ENCODE assay signal across 9 cellular contexts in the genomic region with DNA sequence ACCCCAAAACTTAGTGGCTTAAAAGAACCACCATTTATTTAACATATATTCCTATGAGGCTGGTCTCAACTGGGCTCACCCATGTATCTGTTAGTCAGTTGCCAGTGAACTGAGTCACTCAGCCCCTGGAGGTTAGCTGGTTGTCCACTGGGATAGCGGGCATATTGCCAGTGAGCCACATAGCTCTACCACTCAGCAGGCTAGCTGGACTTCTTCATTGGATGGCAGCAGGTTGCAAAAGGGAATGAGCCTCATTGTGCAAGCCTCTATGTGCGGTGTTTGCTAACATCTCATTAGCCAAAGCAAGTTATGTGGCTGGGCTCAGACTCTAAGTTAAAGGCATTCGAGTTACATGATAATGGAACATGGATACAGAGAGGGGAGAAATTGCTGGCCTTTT.
DNase-seq lines count a peak whose midpoint lies in the region; ATAC-seq lines count a peak whose summit lies in the region.
"Had no signal": no experiment of that assay in that cellular context is flagged by ENCODE, and none has a peak within 500 bp of the region (broad histone marks: within the 10 kb centered on the region; RNA-seq: fewer than 3 reads in every experiment).

No MANE protein-coding gene starts in this region.

- no peak overlapping the region for H3K4me3 ChIP-seq in skeletal muscle cell (ENCODE audit: low read depth, low read length)

- DNase-seq in GM04504 (ENCODE audit: low read depth) (peak; percentile 33), NCI-H69 (lab: John Stamatoyannopoulos, UW) (peak; percentile 8), fibroblast of gingiva (ENCODE audit: low read depth) (peak; percentile 90), skeletal muscle cell (ENCODE audit: low read depth) (peak; percentile 41)
- no peak for DNase-seq in activated naive CD4-positive, alpha-beta T cell treated with anti-CD3 and anti-CD28 coated beads, Interleukin-2, amount 50 U/mL, for 16 hours
- DNase-seq in stimulated activated CD4-positive, alpha-beta T cell treated with anti-CD3 and anti-CD28 coated beads, Interleukin-15, amount 100 ng/mL, for 24 hours = no peak
- DNase-seq: activated CD4-positive, alpha-beta T cell treated with anti-CD3 and anti-CD28 coated beads for 4 hours; stimulated activated CD4-positive, alpha-beta T cell treated with anti-CD3 and anti-CD28 coated beads, Interleukin-2, amount 100 ng/mL, for 24 hours had no signal

- ATAC-seq in GM21529 (IDR thresholded peaks at IDR 0.05; ENCODE audit: unreplicated experiment) = no peak

Comparison
In these comparisons a context has a peak if more than half of its experiments do, and no peak if none do; other contexts are left out.
1. DNase-seq: peak in GM04504 (single experiment), NCI-H69 (single experiment), fibroblast of gingiva (single experiment) and skeletal muscle cell (single experiment); none in activated naive CD4-positive, alpha-beta T cell treated with anti-CD3 and anti-CD28 coated beads, Interleukin-2, amount 50 U/mL, for 16 hours (single experiment) and stimulated activated CD4-positive, alpha-beta T cell treated with anti-CD3 and anti-CD28 coated beads, Interleukin-15, amount 100 ng/mL, for 24 hours (single experiment).